27 cellular contexts compared by ENCODE assay signal in genomic region chr6:136338486-136338885, GRCh38. TPM values are rescaled to one million over a fixed set of nuclear protein-coding genes. Genes with fewer than 3 reads are reported as not detected.
DNase-seq lines count a peak whose midpoint lies in the region; ATAC-seq and TF ChIP-seq lines count a peak whose summit lies in the region.
"Had no signal": no experiment of that assay in that cellular context is flagged by ENCODE, and none has a peak within 500 bp of the region (broad histone marks: within the 10 kb centered on the region; RNA-seq: fewer than 3 reads in every experiment).

No MANE protein-coding gene starts in this region.

- no TSS peak for BruUV-seq in A673 (replicated peaks; lab: Mats Ljungman, UMichigan)

- H2BK12ac ChIP-seq in mesenchymal stem cell (ENCODE audit: low read length in 2 of 2), result no peak overlapping the region

- DNase-seq in A673 (ENCODE audit: low spot score) (no peak), KBM-7 (peak; percentile 23), WTC11 (ENCODE audit: low spot score) (no peak), left lung (no peak), GM10248 (ENCODE audit: extremely low spot score) (no peak), substantia nigra (lab: John Stamatoyannopoulos, UW) (no peak), occipital lobe (lab: John Stamatoyannopoulos, UW) (no peak), mesenchymal stem cell (no peak)
- DNase-seq: ACHN; activated CD4-positive, alpha-beta T cell treated with anti-CD3 and anti-CD28 coated beads, Interleukin-2, amount 50 U/mL, for 48 hours; activated naive CD8-positive, alpha-beta T cell treated with anti-CD3 and anti-CD28 coated beads, Interleukin-2, amount 10 ng/mL, durations not matched to agents 7 days and 5 days; effector memory CD4-positive, alpha-beta T cell; esophagus squamous epithelium; GF-D8; islet precursor cell; mammary epithelial cell; NCI-H1417 treated with DMSO at 0.1 percent for 48 hours; NCI-H510A; nucleus accumbens; SK-N-SH; stimulated activated CD4-positive, alpha-beta T cell treated with anti-CD3 and anti-CD28 coated beads, Interleukin-4, amount 100 ng/mL, for 24 hours; stimulated activated naive CD4-positive, alpha-beta T cell treated with Interleukin-2 at 50 U/mL for 16 hours had no signal

- no peak overlapping the region for H3K4me3 Mint-ChIP-seq in WTC11
- H3K4me3 Mint-ChIP-seq: activated naive CD8-positive, alpha-beta T cell treated with anti-CD3 and anti-CD28 coated beads, Interleukin-2, amount 10 ng/mL, durations not matched to agents 7 days and 5 days; CD14-positive monocyte had no signal

- no peak overlapping the region for H2AK5ac ChIP-seq in mesenchymal stem cell (ENCODE audit: low read length, severe bottlenecking)

- no peaks in the 10 kb centered on the region for H3K9me3 Mint-ChIP-seq in WTC11
- H3K9me3 Mint-ChIP-seq: activated naive CD8-positive, alpha-beta T cell treated with anti-CD3 and anti-CD28 coated beads, Interleukin-2, amount 10 ng/mL, durations not matched to agents 7 days and 5 days had no signal

- no peak overlapping the region for H2BK120ac ChIP-seq in mesenchymal stem cell (ENCODE audit: low read depth, low read length)

- H3K14ac ChIP-seq in mesenchymal stem cell (ENCODE audit: low read length in 2 of 2), result no peak overlapping the region

- H4K91ac ChIP-seq in mesenchymal stem cell (ENCODE audit: low read length), result no peak overlapping the region

- H3K4me3 ChIP-seq in A673 (ENCODE audit: low read depth, low read length, poor library complexity, severe bottlenecking), result no peak overlapping the region
- no peak overlapping the region for H3K4me3 ChIP-seq in left lung
- H3K4me3 ChIP-seq in mesenchymal stem cell (ENCODE audit: insufficient read depth in 1 of 2, low read depth in 1 of 2, low read length in 2 of 2), result no peak overlapping the region
- H3K4me3 ChIP-seq: esophagus squamous epithelium, gastroesophageal sphincter, right atrium auricular region, tibial nerve had no signal

- CTCF ChIA-PET in A673 (lab: Charles Lee) (no interaction called here), WTC11 (lab: Charles Lee) (interaction anchor here (1.4 to 3.9 kb wide), 2 partner anchors 15 to 212 kb away, joined by 3 to 23 read pairs; partner anchors contain the start of gene MAP7), GM10248 (lab: Yijun Ruan, JAX) (no interaction called here)

- no peaks in the 10 kb centered on the region for H3K79me1 ChIP-seq in mesenchymal stem cell (replicated peaks; ENCODE audit: low read length, poor library complexity, severe bottlenecking)

- no peak overlapping the region for H3K18ac ChIP-seq in mesenchymal stem cell (ENCODE audit: low read depth in 1 of 2, low read length in 2 of 2)

- 95% methylated on average over 4 of the region's 4 CpGs for WGBS in mesenchymal stem cell

- TF ChIP-seq CTCF in A673 (conservative IDR thresholded peaks at IDR 0.05; ENCODE audit: low read depth, low read length), result peak; percentile 26; the same call in 1 of the 2 replicates
- TF ChIP-seq CTCF in WTC11 (IDR thresholded peaks at IDR 0.05), result no peak
- TF ChIP-seq CTCF in left lung (IDR thresholded peaks at IDR 0.05), result no peak
- no peak for TF ChIP-seq CTCF in GM10248 (IDR thresholded peaks at IDR 0.05; ENCODE audit: control extremely low read depth, extremely low read depth, low read depth, missing control alignments)

- peaks cover 18% of the 10 kb centered on the region; the same call in 1 of the 2 replicates for H3K4me1 Mint-ChIP-seq in WTC11
- H3K4me1 Mint-ChIP-seq: activated naive CD8-positive, alpha-beta T cell treated with anti-CD3 and anti-CD28 coated beads, Interleukin-2, amount 10 ng/mL, durations not matched to agents 7 days and 5 days; CD14-positive monocyte had no signal

- H3K4ac ChIP-seq in mesenchymal stem cell (ENCODE audit: low read depth in 1 of 2, low read length in 2 of 2), result no peak overlapping the region

- peak; percentile 30 for ATAC-seq in WTC11
- peak; percentile 50 for ATAC-seq in left lung
- ATAC-seq: gastroesophageal sphincter had no signal

- H3K27me3 Mint-ChIP-seq in WTC11 (ENCODE audit: low read depth), result no peaks in the 10 kb centered on the region

- H3K27ac ChIP-seq in A673 (ENCODE audit: low read depth, low read length, poor library complexity, severe bottlenecking) (no peak overlapping the region), left lung (no peak overlapping the region), substantia nigra (ENCODE audit: low read depth, low read length, poor library complexity, severe bottlenecking) (no peak overlapping the region), mesenchymal stem cell (ENCODE audit: low read length, poor library complexity, severe bottlenecking) (no peak overlapping the region)
- H3K27ac ChIP-seq: esophagus squamous epithelium, gastroesophageal sphincter, right atrium auricular region, RWPE1, tibial nerve had no signal

- H4K8ac ChIP-seq in mesenchymal stem cell (ENCODE audit: low read length), result no peak overlapping the region

- H3K9ac ChIP-seq in mesenchymal stem cell (ENCODE audit: low read length), result no peak overlapping the region
- H3K9ac ChIP-seq: SK-N-SH had no signal

- no peak overlapping the region for H3K23ac ChIP-seq in mesenchymal stem cell (ENCODE audit: low read length in 2 of 2)

- no peak overlapping the region for H2BK5ac ChIP-seq in mesenchymal stem cell (ENCODE audit: low read depth, low read length, poor library complexity, severe bottlenecking)

- no peaks in the 10 kb centered on the region for H3K36me3 Mint-ChIP-seq in WTC11
- H3K36me3 Mint-ChIP-seq: activated naive CD8-positive, alpha-beta T cell treated with anti-CD3 and anti-CD28 coated beads, Interleukin-2, amount 10 ng/mL, durations not matched to agents 7 days and 5 days; CD14-positive monocyte had no signal

- no peaks in the 10 kb centered on the region for H3K4me1 ChIP-seq in A673 (ENCODE audit: insufficient read depth, low read length, poor library complexity, severe bottlenecking)
- no peaks in the 10 kb centered on the region for H3K4me1 ChIP-seq in left lung
- H3K4me1 ChIP-seq in mesenchymal stem cell (ENCODE audit: control insufficient read depth, insufficient read depth, low read depth, low read length), result no peaks in the 10 kb centered on the region
- H3K4me1 ChIP-seq: esophagus squamous epithelium, gastroesophageal sphincter, right atrium auricular region, tibial nerve had no signal

- H3K27ac Mint-ChIP-seq in WTC11, result no peak overlapping the region
- H3K27ac Mint-ChIP-seq: activated naive CD8-positive, alpha-beta T cell treated with anti-CD3 and anti-CD28 coated beads, Interleukin-2, amount 10 ng/mL, durations not matched to agents 7 days and 5 days; CD14-positive monocyte had no signal

- in situ Hi-C loops in KBM-7 (cut with MboI; ENCODE audit: low pct_unique_long_range_greater_than_20kb, low sequenced_read_pairs), result no loop called here

- no peak overlapping the region for H2BK15ac ChIP-seq in mesenchymal stem cell (ENCODE audit: low read depth, poor library complexity, severe bottlenecking)

- H3K27me3 ChIP-seq in A673 (replicated peaks; ENCODE audit: insufficient read depth, low read depth, low read length, poor library complexity) (no peaks in the 10 kb centered on the region), left lung (no peaks in the 10 kb centered on the region), mesenchymal stem cell (ENCODE audit: control insufficient read depth in 1 of 2, insufficient read depth in 1 of 2, low read length in 2 of 2) (peaks cover 0 to 4% of the 10 kb centered on the region in 2 experiments)
- H3K27me3 ChIP-seq: esophagus squamous epithelium, gastroesophageal sphincter, right atrium auricular region, tibial nerve had no signal

- H2AFZ ChIP-seq in mesenchymal stem cell (ENCODE audit: low read depth, low read length), result no peak overlapping the region

- POLR2A ChIA-PET in A673 (lab: Charles Lee; ENCODE audit: low non-redundant PET), result no interaction called here
- POLR2A ChIA-PET in WTC11 (lab: Charles Lee), result no interaction called here
- POLR2A ChIA-PET in GM10248 (lab: Yijun Ruan, JAX), result no interaction called here

- H3K9me3 ChIP-seq in A673 (ENCODE audit: low read depth, low read length, poor library complexity, severe bottlenecking), result no peaks in the 10 kb centered on the region
- no peaks in the 10 kb centered on the region for H3K9me3 ChIP-seq in left lung
- H3K9me3 ChIP-seq in mesenchymal stem cell (ENCODE audit: control insufficient read depth, low read length), result no peaks in the 10 kb centered on the region
- H3K9me3 ChIP-seq: esophagus squamous epithelium, gastroesophageal sphincter, right atrium auricular region, SK-N-SH, tibial nerve had no signal

- intact Hi-C loops in A673 (cut with micrococcal nuclease; ENCODE audit: unreplicated experiment), result no loop called here
- intact Hi-C loops in left lung (cut with DNase I), result no loop called here

- H3K4me2 ChIP-seq in mesenchymal stem cell (ENCODE audit: low read length, poor library complexity, severe bottlenecking), result no peak overlapping the region
- H3K4me2 ChIP-seq: SK-N-SH had no signal

- H3K36me3 ChIP-seq in A673 (ENCODE audit: insufficient read depth, low read length, poor library complexity, severe bottlenecking) (no peaks in the 10 kb centered on the region), left lung (no peaks in the 10 kb centered on the region), mesenchymal stem cell (ENCODE audit: control insufficient read depth in 1 of 2, insufficient read depth in 2 of 2, low read depth in 1 of 2, low read length in 2 of 2) (no peaks in the 10 kb centered on the region)
- H3K36me3 ChIP-seq: gastroesophageal sphincter, right atrium auricular region, tibial nerve had no signal

TF ChIP-seq in WTC11, 78 proteins besides CTCF, POLR2A, EP300 and RAD21:
- no peak for TF ChIP-seq CBFB (CRISPR knock-in tag; IDR thresholded peaks at IDR 0.05; ENCODE audit: low read depth)
- TF ChIP-seq GABPB1 (CRISPR knock-in tag; IDR thresholded peaks at IDR 0.05), result no peak

RNA-seq across cellular contexts. Expression of gene BCLAF1, which starts 48.8 kb away (rescaled TPM):
- total RNA-seq in A673 (2021) (272 and 284 TPM in 2 replicates), WTC11 (2021) (147 to 184 TPM (median 162 TPM) in 3 replicates), left lung (100 to 1,000 TPM; 112 to 127 TPM), occipital lobe (221 TPM)
- 96.2 TPM for polyA plus RNA-seq in mesenchymal stem cell (2013, experiment 1 of 2)
- 93.1 TPM for polyA plus RNA-seq in mesenchymal stem cell (2013, experiment 2 of 2)
